ENCODE assay signal across 10 cellular contexts in genomic region chr9:136204838-136205706, GRCh38. TPM values are rescaled to one million over a fixed set of nuclear protein-coding genes. Genes with fewer than 3 reads are reported as not detected.
A peak's percentile ranks its signal among the peaks of the same experiment; 100 is the strongest.
DNase-seq lines count a peak whose midpoint lies in the region; FAIRE-seq and TF ChIP-seq lines count a peak whose summit lies in the region.
"Had no signal": no experiment of that assay in that cellular context is flagged by ENCODE, and none has a peak within 500 bp of the region (broad histone marks: within the 10 kb centered on the region; RNA-seq: fewer than 3 reads in every experiment).

TSS of gene LHX3 (minus strand) at chr9:136205128. CDS start at chr9:136205012, 116 bp downstream.

- H3K9me3 Mint-ChIP-seq in mesothelial cell of epicardium: no peaks in the 10 kb centered on the region

- H3K9me3 ChIP-seq in HEK293 (ENCODE audit: control insufficient read depth, insufficient read depth, low read depth, low read length) (no peaks in the 10 kb centered on the region), prostate gland (no peaks in the 10 kb centered on the region)
- H3K9me3 ChIP-seq: upper lobe of left lung had no signal

- no peak for TF ChIP-seq CTCF in HEK293 (tag by site-specific recombination; IDR thresholded peaks at IDR 0.05)
- TF ChIP-seq CTCF in mesothelial cell of epicardium (IDR thresholded peaks at IDR 0.05; ENCODE audit: unreplicated experiment): no peak
- no peak for TF ChIP-seq CTCF in prostate gland (IDR thresholded peaks at IDR 0.05)

- no peaks in the 10 kb centered on the region for H3K4me1 Mint-ChIP-seq in mesothelial cell of epicardium

- intact Hi-C loops in prostate gland (cut with DNase I): no loop called here

- H3K4me3 Mint-ChIP-seq in mesothelial cell of epicardium: no peak within 1 kb of the TSS

- H3K4me1 ChIP-seq in HEK293 (ENCODE audit: control insufficient read depth, insufficient read depth, low read length): no peaks in the 10 kb centered on the region
- no peaks in the 10 kb centered on the region for H3K4me1 ChIP-seq in prostate gland (replicated peaks)

- no peak within 1 kb of the TSS for H3K27ac Mint-ChIP-seq in mesothelial cell of epicardium

- H3K36me3 Mint-ChIP-seq in mesothelial cell of epicardium: peaks cover 9% of the 10 kb centered on the region

- WGBS in prostate gland: 15% methylated on average over 47 of the region's 70 CpGs

- peaks cover 47% of the 10 kb centered on the region for H3K27me3 ChIP-seq in prostate gland (replicated peaks; ENCODE audit: insufficient read depth)

- no peak within 1 kb of the TSS for H3K27ac ChIP-seq in HEK293 (ENCODE audit: extremely low read depth, low read depth, low read length)
- H3K27ac ChIP-seq in prostate gland: no peak within 1 kb of the TSS
- H3K27ac ChIP-seq: PC-9, upper lobe of left lung had no signal

- H3K27me3 Mint-ChIP-seq in mesothelial cell of epicardium (ENCODE audit: low read depth): peaks cover 56% of the 10 kb centered on the region

- TF ChIP-seq POLR2A in prostate gland (IDR thresholded peaks at IDR 0.05) (no peak), H54 (IDR thresholded peaks at IDR 0.05; ENCODE audit: low read depth, low read length) (no peak)

- no peak within 1 kb of the TSS for H3K4me3 ChIP-seq in HEK293 (ENCODE audit: low read depth, low read length)
- H3K4me3 ChIP-seq in prostate gland: no peak within 1 kb of the TSS
- H3K4me3 ChIP-seq: PC-9, upper lobe of left lung had no signal

- FAIRE-seq in H54 (lab: Jason Lieb, UNC): no peak

- DNase-seq in D341Med (ENCODE audit: low spot score): peak; percentile 69
- peak; percentile 81 for DNase-seq in ecto neural progenitor cell (ENCODE audit: low spot score)
- peak; percentile 63 to 73 for DNase-seq in mesothelial cell of epicardium (ENCODE audit: low spot score in 2 of 2, unreplicated experiment in 2 of 2)
- no peak for DNase-seq in COR-L47 (lab: John Stamatoyannopoulos, UW)
- no peak for DNase-seq in prostate gland (ENCODE audit: low spot score)
- DNase-seq in H54 (ENCODE audit: insufficient read length, low spot score): no peak
- no peak for DNase-seq in KG1 (lab: John Stamatoyannopoulos, UW)
- DNase-seq: PC-9 had no signal

- POLR2A ChIA-PET in HEK293 (lab: Yijun Ruan, JAX): no interaction called here

- CTCF ChIA-PET in HEK293 (lab: Yijun Ruan, JAX): interaction anchor here (0.5 to 2.4 kb wide), 4 partner anchors 19 to 66 kb away, joined by 3 to 12 read pairs (median 4); no protein-coding TSS in a partner anchor

- peaks cover 0 to 14% of the 10 kb centered on the region in 2 experiments; a peak in 1 of 3 replicates for H3K36me3 ChIP-seq in HEK293 (ENCODE audit: control insufficient read depth in 2 of 2, insufficient read depth in 1 of 2, low read length in 2 of 2)
- H3K36me3 ChIP-seq in prostate gland: no peaks in the 10 kb centered on the region

TF ChIP-seq in HEK293, 187 proteins besides CTCF, POLR2A, EP300 and RAD21:
- TF ChIP-seq ZNF544 (tag by site-specific recombination; IDR thresholded peaks at IDR 0.05) (no peak), ZSCAN30 (tag by site-specific recombination; IDR thresholded peaks at IDR 0.05) (no peak), BCL11B (tag by site-specific recombination; IDR thresholded peaks at IDR 0.05; ENCODE audit: low read depth) (no peak), ZNF140 (tag by site-specific recombination; IDR thresholded peaks at IDR 0.05) (no peak), ZNF529 (tag by site-specific recombination; IDR thresholded peaks at IDR 0.05; ENCODE audit: insufficient replicate concordance) (no peak), KLF1 (tag by site-specific recombination; IDR thresholded peaks at IDR 0.05) (peak; percentile 63; the same call in 1 of the 2 replicates), ZNF473 (tag by site-specific recombination; IDR thresholded peaks at IDR 0.05) (no peak)

RNA-seq across cellular contexts. Expression of gene LHX3, which starts in this region (rescaled TPM):
- total RNA-seq in mesothelial cell of epicardium: not detected in 3 replicates
- total RNA-seq in prostate gland: 1 to 10 TPM in 1 of 2 donors, not detected in 1; 1.3 TPM

Comparison
In these comparisons a context has a peak if more than half of its experiments do, and no peak if none do; other contexts are left out.
1. Peak in DNase-seq in mesothelial cell of epicardium; RNA of the gene not detected or under 1 TPM.
2. DNase-seq: peak in D341Med (single experiment) and ecto neural progenitor cell (single experiment); none in COR-L47 (single experiment), prostate gland (single experiment), H54 (single experiment) and KG1 (single experiment).